ENCODE assay signal across 14 cellular contexts in the genomic region with DNA sequence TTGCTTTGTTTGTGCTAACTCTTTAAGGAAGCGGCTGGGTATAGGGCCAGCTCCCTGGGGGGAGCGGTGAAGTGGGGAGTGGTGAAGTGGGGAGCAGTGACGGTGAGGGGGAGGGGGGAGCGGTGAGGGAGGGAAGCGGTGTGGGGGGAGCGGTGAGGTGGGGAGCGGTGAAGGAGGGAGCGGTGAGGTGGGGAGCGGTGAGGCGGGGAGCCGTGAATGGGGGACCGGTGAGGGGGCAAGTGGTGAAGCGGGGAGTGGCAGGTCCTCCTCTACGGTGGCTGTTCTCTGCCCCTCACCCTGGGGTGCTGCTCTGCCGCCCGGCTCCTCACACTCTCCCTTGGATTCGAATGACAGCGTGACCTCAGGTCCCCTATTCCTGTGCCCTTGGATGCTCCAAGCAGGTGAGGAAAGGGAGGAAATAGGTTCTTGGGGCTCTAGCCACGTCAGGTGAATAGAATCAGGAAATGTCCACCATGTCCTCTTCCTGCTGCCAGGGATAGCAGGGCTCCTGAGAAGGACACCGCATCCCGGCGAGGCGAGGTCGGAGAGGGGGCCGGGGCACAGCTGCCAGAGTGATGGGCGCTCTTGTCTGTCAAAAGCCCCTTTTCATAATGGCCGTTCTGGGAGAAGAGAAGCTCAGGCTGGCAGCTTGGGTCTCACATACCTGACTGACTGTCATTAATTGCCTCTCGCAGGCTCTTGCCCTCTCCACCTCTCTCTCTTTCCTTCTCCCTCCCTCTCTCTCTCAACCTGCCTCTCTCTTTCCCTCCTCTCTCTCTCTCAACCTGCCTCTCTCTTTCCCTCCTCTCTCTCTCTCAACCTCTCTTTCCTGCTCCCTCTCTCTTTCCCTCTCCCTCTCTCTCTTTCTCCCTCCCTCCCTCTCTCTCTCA.
DNase-seq lines count a peak whose midpoint lies in the region; ATAC-seq and TF ChIP-seq lines count a peak whose summit lies in the region.
"Had no signal": no experiment of that assay in that cellular context is flagged by ENCODE, and none has a peak within 500 bp of the region (broad histone marks: within the 10 kb centered on the region; RNA-seq: fewer than 3 reads in every experiment).

No MANE protein-coding gene starts in this region.

- no peaks in the 10 kb centered on the region for H3K27me3 ChIP-seq in BE2C
- H3K27me3 ChIP-seq: ascending aorta, uterus had no signal

- ATAC-seq in HG02798 (IDR thresholded peaks at IDR 0.05; ENCODE audit: poor library complexity, unreplicated experiment) (no peak), HG03097 (IDR thresholded peaks at IDR 0.05; ENCODE audit: low FRiP score, unreplicated experiment) (no peak)
- ATAC-seq: left cardiac atrium had no signal

- no peaks in the 10 kb centered on the region for H3K9me3 ChIP-seq in BE2C
- H3K9me3 ChIP-seq: ascending aorta, Caco-2, neutrophil, uterus had no signal

- TF ChIP-seq CTCF in glutamatergic neuron (IDR thresholded peaks at IDR 0.05; ENCODE audit: partially characterized antibody, unreplicated experiment): no peak
- no peak for TF ChIP-seq CTCF in BE2C (IDR thresholded peaks at IDR 0.05; ENCODE audit: low read depth, low read length)

- DNase-seq in NCI-H146 (lab: John Stamatoyannopoulos, UW) (peak; percentile 46), NCI-H146 treated with DMSO at 0.1 percent for 48 hours (lab: John Stamatoyannopoulos, UW; ENCODE audit: unreplicated experiment) (no peak), NCI-H1092 treated with DMSO at 0.1 percent for 48 hours (lab: John Stamatoyannopoulos, UW) (peak; percentile 82), glutamatergic neuron (no peak), posterior vena cava (ENCODE audit: low spot score) (peak; percentile 74), BE2C (no peak)
- DNase-seq: Caco-2, left cardiac atrium had no signal

- H3K4me1 ChIP-seq in BE2C: no peaks in the 10 kb centered on the region
- H3K4me1 ChIP-seq: ascending aorta, Caco-2, uterus had no signal

- no peak overlapping the region for H3K27ac Mint-ChIP-seq in glutamatergic neuron (ENCODE audit: unreplicated experiment)

- intact Hi-C loops in posterior vena cava (cut with DNase I): no loop called here

- no peaks in the 10 kb centered on the region for H3K36me3 ChIP-seq in BE2C
- H3K36me3 ChIP-seq: ascending aorta, neutrophil, uterus had no signal

- H3K4me3 ChIP-seq in BE2C (ENCODE audit: low read depth, low read length): no peak overlapping the region
- H3K4me3 ChIP-seq: ascending aorta, dorsolateral prefrontal cortex, uterus had no signal

- no peaks in the 10 kb centered on the region for H3K36me3 Mint-ChIP-seq in glutamatergic neuron (ENCODE audit: unreplicated experiment)

- H3K9me3 Mint-ChIP-seq in glutamatergic neuron (ENCODE audit: unreplicated experiment): peaks cover 9% of the 10 kb centered on the region

- peak overlapping the region; percentile 67 for H3K4me3 Mint-ChIP-seq in glutamatergic neuron (ENCODE audit: unreplicated experiment)

- peaks cover 5% of the 10 kb centered on the region for H3K27me3 Mint-ChIP-seq in glutamatergic neuron (ENCODE audit: unreplicated experiment)

- peaks cover 9% of the 10 kb centered on the region for H3K4me1 Mint-ChIP-seq in glutamatergic neuron (ENCODE audit: low read depth, unreplicated experiment)

Comparison
In these comparisons a context has a peak if more than half of its experiments do, and no peak if none do; other contexts are left out.
1. DNase-seq: peak in NCI-H146 (single experiment), NCI-H1092 treated with DMSO at 0.1 percent for 48 hours (single experiment) and posterior vena cava (single experiment); none in NCI-H146 treated with DMSO at 0.1 percent for 48 hours (single experiment), glutamatergic neuron (single experiment) and BE2C (single experiment).